ENCODE assay signal across 8 cellular contexts in genomic region chr16:715448-716249, GRCh38. TPM values are rescaled to one million over a fixed set of nuclear protein-coding genes. Genes with fewer than 3 reads are reported as not detected.
A peak's percentile ranks its signal among the peaks of the same experiment; 100 is the strongest.
DNase-seq lines count a peak whose midpoint lies in the region; ATAC-seq, FAIRE-seq and TF ChIP-seq lines count a peak whose summit lies in the region.

No MANE protein-coding gene starts in this region.

- FAIRE-seq in bronchial epithelial cell (lab: Jason Lieb, UNC) (no peak), urothelium cell line (lab: Jason Lieb, UNC) (no peak)

- TF ChIP-seq CTCF in GM12864 (IDR thresholded peaks at IDR 0.05; ENCODE audit: low read depth, low read length, missing control alignments): no peak
- peak; percentile 16 for TF ChIP-seq CTCF in bronchial epithelial cell (IDR thresholded peaks at IDR 0.05; ENCODE audit: insufficient read depth, low read length, severe bottlenecking)
- TF ChIP-seq CTCF in mesothelial cell of epicardium (IDR thresholded peaks at IDR 0.05; ENCODE audit: unreplicated experiment): no peak

- H3K4me1 Mint-ChIP-seq in mesothelial cell of epicardium: peaks cover 13% of the 10 kb centered on the region

- ATAC-seq in HG03565 (IDR thresholded peaks at IDR 0.05; ENCODE audit: unreplicated experiment): no peak

- no peaks in the 10 kb centered on the region for H3K9me3 Mint-ChIP-seq in mesothelial cell of epicardium

- no peaks in the 10 kb centered on the region for H3K36me3 Mint-ChIP-seq in mesothelial cell of epicardium

- peaks cover 44% of the 10 kb centered on the region for H3K27me3 Mint-ChIP-seq in mesothelial cell of epicardium (ENCODE audit: low read depth)

- in situ Hi-C loops in ACHN (cut with HindIII; ENCODE audit: low pct_ligation_motif_present, low pct_unique_long_range_greater_than_20kb, low sequenced_read_pairs): no loop called here

- H3K4me3 Mint-ChIP-seq in mesothelial cell of epicardium: peak overlapping the region; percentile 56

- H3K4me3 ChIP-seq in GM12864 (ENCODE audit: low read depth, low read length): peak overlapping the region; percentile 56
- peak overlapping the region; percentile 63 for H3K4me3 ChIP-seq in bronchial epithelial cell (ENCODE audit: low read depth, low read length)

- H3K27me3 ChIP-seq in bronchial epithelial cell (ENCODE audit: control insufficient read depth, insufficient read depth, low read length): peaks cover 5% of the 10 kb centered on the region

- no peak overlapping the region for H3K27ac Mint-ChIP-seq in mesothelial cell of epicardium

- no peaks in the 10 kb centered on the region for H3K36me3 ChIP-seq in bronchial epithelial cell (ENCODE audit: control insufficient read depth, insufficient read depth, low read length)

- DNase-seq in ACHN (peak; percentile 68), GM12864 (ENCODE audit: low read depth) (no peak), LoVo (ENCODE audit: low spot score) (peak; percentile 49), bronchial epithelial cell (ENCODE audit: low read depth) (no peak), mesothelial cell of epicardium (ENCODE audit: low spot score in 2 of 2, unreplicated experiment in 2 of 2) (no peak), COLO829 (ENCODE audit: low spot score) (no peak), urothelium cell line (ENCODE audit: low spot score) (no peak)

RNA-seq across cellular contexts. Expression of gene METRN, which starts 0.7 kb away (rescaled TPM):
- total RNA-seq in bronchial epithelial cell (63.7 and 143 TPM in 2 replicates), mesothelial cell of epicardium (12.8 to 15.3 TPM (median 15.1 TPM) in 3 replicates)

RNA-seq across cellular contexts. Expression of gene ANTKMT, which starts 5.3 kb away (rescaled TPM):
- total RNA-seq in bronchial epithelial cell (23.3 and 35.0 TPM in 2 replicates), mesothelial cell of epicardium (26.2 to 33.8 TPM (median 27.5 TPM) in 3 replicates)

RNA-seq across cellular contexts. Expression of gene FBXL16, which starts 10.0 kb away (rescaled TPM):
- total RNA-seq in bronchial epithelial cell (0.53 and 0.64 TPM in 2 replicates), mesothelial cell of epicardium (0.18 to 0.85 TPM (median 0.23 TPM) in 3 replicates)

RNA-seq across cellular contexts. Expression of gene CCDC78, which starts 10.6 kb away (rescaled TPM):
- 0.90 and 1.6 TPM in 2 replicates for total RNA-seq in bronchial epithelial cell
- total RNA-seq in mesothelial cell of epicardium: 2.5 to 3.2 TPM (median 2.7 TPM) in 3 replicates

RNA-seq across cellular contexts. Expression of gene HAGHL, which starts 11.3 kb away (rescaled TPM):
- total RNA-seq in bronchial epithelial cell (25.2 and 33.2 TPM in 2 replicates), mesothelial cell of epicardium (6.4 to 8.6 TPM (median 7.4 TPM) in 3 replicates)

Comparison
In these comparisons a context has a peak if more than half of its experiments do, and no peak if none do; other contexts are left out.
1. DNase-seq: peak in ACHN (single experiment) and LoVo (single experiment); none in GM12864 (single experiment), bronchial epithelial cell (single experiment), mesothelial cell of epicardium (0 of 2), COLO829 (single experiment) and urothelium cell line (single experiment).